Comparison of ENCODE assay signal across 9 cellular contexts in genomic region chr2:159968282-159968900, GRCh38.
DNase-seq lines count a peak whose midpoint lies in the region; ATAC-seq and TF ChIP-seq lines count a peak whose summit lies in the region.
"Had no signal": no experiment of that assay in that cellular context is flagged by ENCODE, and none has a peak within 500 bp of the region (broad histone marks: within the 10 kb centered on the region; RNA-seq: fewer than 3 reads in every experiment).

No MANE protein-coding gene starts in this region.

- H3K4me3 Mint-ChIP-seq in endothelial cell (ENCODE audit: unreplicated experiment) (no peak overlapping the region), nephron progenitor cell (no peak overlapping the region)
- H3K4me3 Mint-ChIP-seq: mesothelial cell of epicardium had no signal

- H3K36me3 ChIP-seq in PC-9 (ENCODE audit: low read depth), result no peaks in the 10 kb centered on the region

- H3K27me3 Mint-ChIP-seq in endothelial cell (ENCODE audit: unreplicated experiment) (no peaks in the 10 kb centered on the region), nephron progenitor cell (ENCODE audit: low read depth, poor library complexity) (no peaks in the 10 kb centered on the region)

- H2AFZ ChIP-seq in PC-9, result no peak overlapping the region

- no peaks in the 10 kb centered on the region for H4K20me1 ChIP-seq in PC-9 (ENCODE audit: insufficient read depth)

- no peaks in the 10 kb centered on the region for H3K36me3 Mint-ChIP-seq in endothelial cell (ENCODE audit: low read depth, unreplicated experiment)
- H3K36me3 Mint-ChIP-seq in nephron progenitor cell (ENCODE audit: low read depth), result no peaks in the 10 kb centered on the region

- CTCF ChIA-PET in PC-9 (lab: Charles Lee), result interaction anchor here (0.7 kb wide), 1 partner anchor 222 kb away, joined by 3 read pairs; no protein-coding TSS in a partner anchor

- H3K4me1 ChIP-seq in PC-9 (replicated peaks; ENCODE audit: insufficient read depth), result no peaks in the 10 kb centered on the region

- no peaks in the 10 kb centered on the region for H3K27me3 ChIP-seq in PC-9 (ENCODE audit: insufficient read depth, low read depth)

- no peaks in the 10 kb centered on the region for H3K79me2 ChIP-seq in PC-9 (ENCODE audit: low read depth)

- BruUV-seq in PC-9 (replicated peaks; lab: Mats Ljungman, UMichigan), result no TSS peak

- POLR2A ChIA-PET in PC-9 (lab: Charles Lee; ENCODE audit: unreplicated experiment), result interaction anchor here (0.7 kb wide), 1 partner anchor 1934 kb away, joined by 3 read pairs; no protein-coding TSS in a partner anchor

- H3K27ac ChIP-seq in PC-9, result no peak overlapping the region

- H3K9me3 Mint-ChIP-seq in endothelial cell (ENCODE audit: unreplicated experiment), result no peaks in the 10 kb centered on the region
- H3K9me3 Mint-ChIP-seq in nephron progenitor cell, result no peaks in the 10 kb centered on the region
- H3K9me3 Mint-ChIP-seq: mesothelial cell of epicardium had no signal

- TF ChIP-seq CTCF in PC-9 (conservative IDR thresholded peaks at IDR 0.05) (peak; percentile 50), endothelial cell (IDR thresholded peaks at IDR 0.05; ENCODE audit: unreplicated experiment) (peak; percentile 26), nephron progenitor cell (IDR thresholded peaks at IDR 0.05) (peak; percentile 47)

- H3K4me2 ChIP-seq in PC-9, result no peak overlapping the region

- H3K4me3 ChIP-seq in PC-9, result no peak overlapping the region

- H3K27ac Mint-ChIP-seq in endothelial cell (ENCODE audit: unreplicated experiment) (no peak overlapping the region), nephron progenitor cell (no peak overlapping the region)
- H3K27ac Mint-ChIP-seq: mesothelial cell of epicardium had no signal

- no peaks in the 10 kb centered on the region for H3K9me3 ChIP-seq in PC-9 (ENCODE audit: insufficient read depth, low read depth)

- intact Hi-C loops in PC-9 (cut with micrococcal nuclease; ENCODE audit: unreplicated experiment), result loop anchor here (10.0 kb wide), 1 partner anchor 1084 kb away; no protein-coding TSS in a partner anchor

- no peaks in the 10 kb centered on the region for H3F3A ChIP-seq in PC-9 (ENCODE audit: insufficient read depth, low read depth)

- peak; percentile 49 for ATAC-seq in GM18517 (IDR thresholded peaks at IDR 0.05; ENCODE audit: unreplicated experiment)
- no peak for ATAC-seq in HG03571 (IDR thresholded peaks at IDR 0.05; ENCODE audit: unreplicated experiment)

- H3K4me1 Mint-ChIP-seq in endothelial cell (ENCODE audit: unreplicated experiment) (peaks cover 4% of the 10 kb centered on the region), nephron progenitor cell (no peaks in the 10 kb centered on the region)

- H3K9me2 ChIP-seq in PC-9 (ENCODE audit: insufficient read depth), result no peaks in the 10 kb centered on the region

- peak; percentile 62 for DNase-seq in COR-L47 (lab: John Stamatoyannopoulos, UW)
- peak; percentile 41 for DNase-seq in HuH-7.5 (ENCODE audit: low spot score)
- peak in 1 of 2 experiments; percentile 13 for DNase-seq in PC-9
- DNase-seq in endothelial cell (ENCODE audit: low spot score), result peak; percentile 41
- DNase-seq in nephron progenitor cell, result peak; percentile 13
- DNase-seq in occipital lobe (lab: John Stamatoyannopoulos, UW), result no peak
